In genomic region chr1:194857413-194857812, GRCh38 we compare ENCODE assay signal across 7 cellular contexts.
"Had no signal": no experiment of that assay in that cellular context is flagged by ENCODE, and none has a peak within 500 bp of the region (broad histone marks: within the 10 kb centered on the region; RNA-seq: fewer than 3 reads in every experiment).

No MANE protein-coding gene starts in this region.

- FAIRE-seq: GM12878, GM12891, GM12892, GM18507, GM19239 had no signal

- DNase-seq: GDM1, GF-D8 had no signal

- H3K4me3 ChIP-seq: GM12878 had no signal

- ATAC-seq: GM12878 had no signal
